ENCODE assay signal across 20 cellular contexts in the genomic region with DNA sequence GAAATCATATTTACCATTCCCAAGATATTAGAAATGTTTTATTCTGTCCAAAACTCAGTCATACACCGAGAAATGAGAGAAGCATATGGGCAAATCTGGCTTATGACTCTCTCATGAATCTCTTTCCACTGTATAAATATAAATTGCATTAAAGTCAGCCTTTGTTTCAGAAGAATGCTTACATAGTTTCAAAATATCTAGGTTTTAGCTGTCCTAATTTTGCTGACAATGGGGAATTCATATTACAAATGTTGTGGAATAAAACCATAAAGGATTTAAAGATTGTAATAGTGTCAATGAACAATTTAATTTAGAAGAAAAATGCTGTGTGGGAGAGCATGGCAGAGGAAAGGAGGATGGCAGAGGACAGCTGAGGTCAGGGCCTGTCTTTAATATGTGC.
A peak's percentile ranks its signal among the peaks of the same experiment; 100 is the strongest.
DNase-seq lines count a peak whose midpoint lies in the region; ATAC-seq, FAIRE-seq and TF ChIP-seq lines count a peak whose summit lies in the region.
"Had no signal": no experiment of that assay in that cellular context is flagged by ENCODE, and none has a peak within 500 bp of the region (broad histone marks: within the 10 kb centered on the region; RNA-seq: fewer than 3 reads in every experiment).

No MANE protein-coding gene starts in this region.

- H3K27ac Mint-ChIP-seq in activated CD4-positive, alpha-beta T cell treated with anti-CD3 and anti-CD28 coated beads, Interleukin-2, amount 10 ng/mL, durations not matched to agents 7 days and 5 days, result no peak overlapping the region
- H3K27ac Mint-ChIP-seq: CD4-positive, alpha-beta T cell; IgD-negative memory B cell had no signal

- H3K36me3 Mint-ChIP-seq in activated CD4-positive, alpha-beta T cell treated with anti-CD3 and anti-CD28 coated beads, Interleukin-2, amount 10 ng/mL, durations not matched to agents 7 days and 5 days (ENCODE audit: low read depth), result no peaks in the 10 kb centered on the region
- H3K36me3 Mint-ChIP-seq: IgD-negative memory B cell had no signal

- H3K27me3 ChIP-seq in body of pancreas, result no peaks in the 10 kb centered on the region

- ATAC-seq in HG03469 (IDR thresholded peaks at IDR 0.05; ENCODE audit: unreplicated experiment), result no peak
- no peak for ATAC-seq in GM21717 (IDR thresholded peaks at IDR 0.05; ENCODE audit: unreplicated experiment)
- ATAC-seq in body of pancreas, result no peak

- TF ChIP-seq CTCF in body of pancreas (IDR thresholded peaks at IDR 0.05), result no peak

- POLR2A ChIA-PET in activated CD4-positive, alpha-beta T cell treated with anti-CD3 and anti-CD28 coated beads, Interleukin-2, amount 10 ng/mL, durations not matched to agents 7 days and 5 days (lab: Charles Lee), result no interaction called here

- FAIRE-seq in H54 (lab: Jason Lieb, UNC) (peak; percentile 45), islet of Langerhans (lab: Jason Lieb, UNC) (peak; percentile 9)
- FAIRE-seq: A204.1, GM19239 had no signal

- peaks cover 2% of the 10 kb centered on the region for H3K27me3 Mint-ChIP-seq in activated CD4-positive, alpha-beta T cell treated with anti-CD3 and anti-CD28 coated beads, Interleukin-2, amount 10 ng/mL, durations not matched to agents 7 days and 5 days
- H3K27me3 Mint-ChIP-seq: IgD-negative memory B cell had no signal

- H3K9me3 ChIP-seq in body of pancreas, result no peaks in the 10 kb centered on the region

- in situ Hi-C loops in SK-MEL-5 (cut with HindIII; ENCODE audit: low pct_unique_long_range_greater_than_20kb, low sequenced_read_pairs), result no loop called here

- no peaks in the 10 kb centered on the region for H3K36me3 ChIP-seq in body of pancreas (replicated peaks in 1 of 2; ENCODE audit: insufficient read depth in 1 of 2, low read depth in 2 of 2)

- no peaks in the 10 kb centered on the region for H3K4me1 Mint-ChIP-seq in activated CD4-positive, alpha-beta T cell treated with anti-CD3 and anti-CD28 coated beads, Interleukin-2, amount 10 ng/mL, durations not matched to agents 7 days and 5 days
- H3K4me1 Mint-ChIP-seq: IgD-negative memory B cell had no signal

- intact Hi-C loops in body of pancreas (cut with DNase I), result no loop called here

- H3K27ac ChIP-seq in body of pancreas, result no peak overlapping the region
- H3K27ac ChIP-seq: C4-2B, GM23248, HL-60 had no signal

- H3K4me3 Mint-ChIP-seq in activated CD4-positive, alpha-beta T cell treated with anti-CD3 and anti-CD28 coated beads, Interleukin-2, amount 10 ng/mL, durations not matched to agents 7 days and 5 days, result no peak overlapping the region
- H3K4me3 Mint-ChIP-seq: CD4-positive, alpha-beta T cell; IgD-negative memory B cell had no signal

- CTCF ChIA-PET in activated CD4-positive, alpha-beta T cell treated with anti-CD3 and anti-CD28 coated beads, Interleukin-2, amount 10 ng/mL, durations not matched to agents 7 days and 5 days (lab: Charles Lee), result no interaction called here

- TF ChIP-seq POLR2A in H54 (IDR thresholded peaks at IDR 0.05; ENCODE audit: low read depth, low read length), result no peak
- TF ChIP-seq POLR2A in body of pancreas (IDR thresholded peaks at IDR 0.05), result no peak

- WGBS in body of pancreas, 2 donors, result 72 to 75% methylated on average over 1 of the region's 1 CpG

- no peak for DNase-seq in H54 (ENCODE audit: insufficient read length, low spot score)
- DNase-seq in SK-MEL-5 (ENCODE audit: low read depth, low spot score), result peak; percentile 10
- DNase-seq in activated CD4-positive, alpha-beta T cell treated with anti-CD3 and anti-CD28 coated beads, Interleukin-2, amount 10 ng/mL, durations not matched to agents 7 days and 5 days, result no peak
- DNase-seq in body of pancreas, result no peak
- DNase-seq: AML-193; CD4-positive, alpha-beta T cell; DMS153; DMS79; GDM1; GM23248; HCEC 1CT; KG1 had no signal

- H3K9me3 Mint-ChIP-seq in activated CD4-positive, alpha-beta T cell treated with anti-CD3 and anti-CD28 coated beads, Interleukin-2, amount 10 ng/mL, durations not matched to agents 7 days and 5 days, result no peaks in the 10 kb centered on the region
- H3K9me3 Mint-ChIP-seq: CD4-positive, alpha-beta T cell had no signal

- no peak overlapping the region for H3K4me3 ChIP-seq in body of pancreas
- H3K4me3 ChIP-seq: GM23248 had no signal

- no peaks in the 10 kb centered on the region for H3K4me1 ChIP-seq in body of pancreas
